ENCODE assay signal across 9 cellular contexts in genomic region chr13:66665991-66666390, GRCh38.
DNase-seq lines count a peak whose midpoint lies in the region; ATAC-seq, FAIRE-seq and TF ChIP-seq lines count a peak whose summit lies in the region.
"Had no signal": no experiment of that assay in that cellular context is flagged by ENCODE, and none has a peak within 500 bp of the region (broad histone marks: within the 10 kb centered on the region; RNA-seq: fewer than 3 reads in every experiment).

No MANE protein-coding gene starts in this region.

- no peak for ATAC-seq in activated CD8-positive, alpha-beta T cell treated with anti-CD3 and anti-CD28 coated beads for 36 hours
- ATAC-seq in HG02642 (IDR thresholded peaks at IDR 0.05; ENCODE audit: poor library complexity, unreplicated experiment), result no peak
- ATAC-seq in HG02981 (IDR thresholded peaks at IDR 0.05; ENCODE audit: unreplicated experiment), result no peak

- H3K4me3 Mint-ChIP-seq in activated CD8-positive, alpha-beta T cell treated with anti-CD3 and anti-CD28 coated beads for 36 hours, result no peak overlapping the region

- H3K36me3 Mint-ChIP-seq in activated CD8-positive, alpha-beta T cell treated with anti-CD3 and anti-CD28 coated beads for 36 hours (ENCODE audit: low read depth), result no peaks in the 10 kb centered on the region

- intact Hi-C loops in activated CD8-positive, alpha-beta T cell treated with anti-CD3 and anti-CD28 coated beads for 36 hours (cut with micrococcal nuclease), result no loop called here

- no peak overlapping the region for H3K27ac Mint-ChIP-seq in activated CD8-positive, alpha-beta T cell treated with anti-CD3 and anti-CD28 coated beads for 36 hours

- DNase-seq in HFF-Myc (ENCODE audit: extremely low read depth, low read depth) (peak; percentile 42), RCC 7860 (ENCODE audit: low spot score) (peak; percentile 95), fibroblast of peridontal ligament (ENCODE audit: extremely low read depth) (peak; percentile 96), skeletal muscle cell (ENCODE audit: low read depth) (peak; percentile 82)
- DNase-seq in activated CD8-positive, alpha-beta T cell treated with anti-CD3 and anti-CD28 coated beads for 36 hours, result no peak
- DNase-seq in activated CD4-positive, alpha-beta T cell treated with anti-CD3 and anti-CD28 coated beads, Interleukin-2, amount 50 U/mL, for 1 hour, result no peak
- DNase-seq: stimulated activated CD4-positive, alpha-beta T cell treated with anti-CD3 and anti-CD28 coated beads, Interleukin-4, amount 100 ng/mL, for 1 hour had no signal

- H3K4me1 Mint-ChIP-seq in activated CD8-positive, alpha-beta T cell treated with anti-CD3 and anti-CD28 coated beads for 36 hours (ENCODE audit: low read depth), result no peaks in the 10 kb centered on the region

- POLR2A ChIA-PET in activated CD8-positive, alpha-beta T cell treated with anti-CD3 and anti-CD28 coated beads for 36 hours (lab: Charles Lee), result no interaction called here

- H3K4me3 ChIP-seq in HFF-Myc (replicated peaks; ENCODE audit: low read depth, low read length) (no peak overlapping the region), skeletal muscle cell (ENCODE audit: low read depth, low read length) (no peak overlapping the region)

- no peaks in the 10 kb centered on the region for H3K27me3 Mint-ChIP-seq in activated CD8-positive, alpha-beta T cell treated with anti-CD3 and anti-CD28 coated beads for 36 hours

- TF ChIP-seq CTCF in HFF-Myc (IDR thresholded peaks at IDR 0.05; ENCODE audit: low read depth, low read length, missing control alignments), result no peak
- no peak for TF ChIP-seq CTCF in activated CD8-positive, alpha-beta T cell treated with anti-CD3 and anti-CD28 coated beads for 36 hours (IDR thresholded peaks at IDR 0.05)

- FAIRE-seq in RCC 7860 (lab: Jason Lieb, UNC), result peak; percentile 87

- CTCF ChIA-PET in activated CD8-positive, alpha-beta T cell treated with anti-CD3 and anti-CD28 coated beads for 36 hours (lab: Charles Lee), result no interaction called here

- peaks cover under 1% of the 10 kb centered on the region for H3K9me3 Mint-ChIP-seq in activated CD8-positive, alpha-beta T cell treated with anti-CD3 and anti-CD28 coated beads for 36 hours

Comparison
In these comparisons a context has a peak if more than half of its experiments do, and no peak if none do; other contexts are left out.
1. DNase-seq: peak in HFF-Myc (single experiment), RCC 7860 (single experiment), fibroblast of peridontal ligament (single experiment) and skeletal muscle cell (single experiment); none in activated CD8-positive, alpha-beta T cell treated with anti-CD3 and anti-CD28 coated beads for 36 hours (single experiment) and activated CD4-positive, alpha-beta T cell treated with anti-CD3 and anti-CD28 coated beads, Interleukin-2, amount 50 U/mL, for 1 hour (single experiment).